ENCODE assay signal across 20 cellular contexts in the genomic region with DNA sequence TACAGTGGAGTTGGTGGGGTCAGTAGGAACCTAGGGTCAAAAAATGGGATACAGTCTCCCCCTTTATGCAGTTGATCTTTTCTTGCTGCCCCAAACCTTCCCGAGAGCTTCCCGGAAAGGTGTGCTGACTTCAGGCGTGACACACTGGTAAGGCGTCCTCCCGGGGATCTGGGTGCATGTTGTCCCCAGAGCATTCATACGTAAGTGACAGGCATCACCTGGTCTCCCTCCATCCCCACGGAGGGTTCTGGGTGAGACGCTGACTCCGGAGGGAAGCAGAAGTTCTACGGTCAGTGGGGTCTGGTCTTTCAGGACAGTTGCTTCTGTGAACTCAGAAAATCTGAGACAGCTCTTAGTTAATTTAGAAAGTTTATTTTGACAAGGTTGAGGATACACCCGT.
"Had no signal": no experiment of that assay in that cellular context is flagged by ENCODE, and none has a peak within 500 bp of the region (broad histone marks: within the 10 kb centered on the region; RNA-seq: fewer than 3 reads in every experiment).

No MANE protein-coding gene starts in this region.

- H3K9me2 ChIP-seq: SK-N-SH had no signal

- H3K9me3 ChIP-seq: adrenal gland, SK-N-SH had no signal

- H3K4me3 ChIP-seq: adrenal gland had no signal

- H3K4me2 ChIP-seq: SK-N-SH had no signal

- H3K27me3 ChIP-seq: adrenal gland had no signal

- H3K4me1 ChIP-seq: adrenal gland had no signal

- H3K9ac ChIP-seq: SK-N-SH had no signal

- DNase-seq: activated CD4-positive, alpha-beta T cell treated with anti-CD3 and anti-CD28 coated beads for 48 hours; activated CD4-positive, alpha-beta T cell treated with anti-CD3 and anti-CD28 coated beads, Interleukin-2, amount 50 U/mL, for 4 hours; activated CD8-positive, alpha-beta memory T cell treated with anti-CD3 and anti-CD28 coated beads, Interleukin-2, amount 50 U/mL, for 48 hours; activated CD8-positive, alpha-beta T cell treated with anti-CD3 and anti-CD28 coated beads, Interleukin-2, amount 10 ng/mL, durations not matched to agents 7 days and 5 days; activated naive CD4-positive, alpha-beta T cell treated with anti-CD3 and anti-CD28 coated beads, Interleukin-2, amount 50 U/mL, for 16 hours; activated naive CD8-positive, alpha-beta T cell treated with anti-CD3 and anti-CD28 coated beads, Interleukin-2, amount 10 ng/mL, durations not matched to agents 7 days and 5 days; activated T-cell treated with anti-CD3 and anti-CD28 coated beads, Interleukin-2, amount 50 U/mL, for 1 hour; KG1; NCI-H1048; NCI-H146; NCI-H187 treated with DMSO at 0.1 percent for 48 hours; NCI-H2081 treated with DMSO at 0.1 percent for 48 hours; NCI-H446 treated with DMSO at 0.1 percent for 48 hours; NCI-H524 treated with DMSO at 0.1 percent for 48 hours; NCI-H748 treated with DMSO at 0.1 percent for 48 hours; SK-N-SH; T-helper 1 cell had no signal

- ATAC-seq: activated CD4-positive, CD25-positive, alpha-beta regulatory T cell treated with anti-CD3 and anti-CD28 coated beads, Interleukin-2, amount 50 U/mL, for 24 hours; activated CD8-positive, alpha-beta T cell treated with anti-CD3 and anti-CD28 coated beads, Interleukin-2, amount 10 ng/mL, durations not matched to agents 7 days and 5 days; Right ventricle myocardium inferior had no signal
